Comparison of ENCODE assay signal across 1 cellular context in the genomic region with DNA sequence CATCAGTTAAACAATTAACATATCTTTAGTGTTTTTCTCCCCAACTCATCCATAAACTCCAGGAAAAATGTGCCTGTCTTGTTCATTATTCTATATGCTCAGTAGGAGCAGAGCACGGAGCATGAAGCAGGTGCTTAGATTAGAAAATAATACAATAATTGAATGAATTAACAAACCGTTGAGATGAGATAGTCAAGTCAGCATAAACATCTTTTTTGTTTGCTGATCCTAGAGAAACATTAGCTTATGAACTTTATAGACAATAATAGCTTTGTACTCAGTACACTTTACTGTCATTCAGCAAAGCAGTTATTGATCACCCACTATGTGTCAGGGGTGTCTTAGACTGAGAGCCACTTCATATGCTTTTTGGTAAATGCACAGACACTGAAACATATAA.
TF ChIP-seq lines count a peak whose summit lies in the region.

No MANE protein-coding gene starts in this region.

TF ChIP-seq in K562, 482 proteins besides CTCF, POLR2A, EP300 and RAD21 (continued from another document):
- TF ChIP-seq, protein P1, sequence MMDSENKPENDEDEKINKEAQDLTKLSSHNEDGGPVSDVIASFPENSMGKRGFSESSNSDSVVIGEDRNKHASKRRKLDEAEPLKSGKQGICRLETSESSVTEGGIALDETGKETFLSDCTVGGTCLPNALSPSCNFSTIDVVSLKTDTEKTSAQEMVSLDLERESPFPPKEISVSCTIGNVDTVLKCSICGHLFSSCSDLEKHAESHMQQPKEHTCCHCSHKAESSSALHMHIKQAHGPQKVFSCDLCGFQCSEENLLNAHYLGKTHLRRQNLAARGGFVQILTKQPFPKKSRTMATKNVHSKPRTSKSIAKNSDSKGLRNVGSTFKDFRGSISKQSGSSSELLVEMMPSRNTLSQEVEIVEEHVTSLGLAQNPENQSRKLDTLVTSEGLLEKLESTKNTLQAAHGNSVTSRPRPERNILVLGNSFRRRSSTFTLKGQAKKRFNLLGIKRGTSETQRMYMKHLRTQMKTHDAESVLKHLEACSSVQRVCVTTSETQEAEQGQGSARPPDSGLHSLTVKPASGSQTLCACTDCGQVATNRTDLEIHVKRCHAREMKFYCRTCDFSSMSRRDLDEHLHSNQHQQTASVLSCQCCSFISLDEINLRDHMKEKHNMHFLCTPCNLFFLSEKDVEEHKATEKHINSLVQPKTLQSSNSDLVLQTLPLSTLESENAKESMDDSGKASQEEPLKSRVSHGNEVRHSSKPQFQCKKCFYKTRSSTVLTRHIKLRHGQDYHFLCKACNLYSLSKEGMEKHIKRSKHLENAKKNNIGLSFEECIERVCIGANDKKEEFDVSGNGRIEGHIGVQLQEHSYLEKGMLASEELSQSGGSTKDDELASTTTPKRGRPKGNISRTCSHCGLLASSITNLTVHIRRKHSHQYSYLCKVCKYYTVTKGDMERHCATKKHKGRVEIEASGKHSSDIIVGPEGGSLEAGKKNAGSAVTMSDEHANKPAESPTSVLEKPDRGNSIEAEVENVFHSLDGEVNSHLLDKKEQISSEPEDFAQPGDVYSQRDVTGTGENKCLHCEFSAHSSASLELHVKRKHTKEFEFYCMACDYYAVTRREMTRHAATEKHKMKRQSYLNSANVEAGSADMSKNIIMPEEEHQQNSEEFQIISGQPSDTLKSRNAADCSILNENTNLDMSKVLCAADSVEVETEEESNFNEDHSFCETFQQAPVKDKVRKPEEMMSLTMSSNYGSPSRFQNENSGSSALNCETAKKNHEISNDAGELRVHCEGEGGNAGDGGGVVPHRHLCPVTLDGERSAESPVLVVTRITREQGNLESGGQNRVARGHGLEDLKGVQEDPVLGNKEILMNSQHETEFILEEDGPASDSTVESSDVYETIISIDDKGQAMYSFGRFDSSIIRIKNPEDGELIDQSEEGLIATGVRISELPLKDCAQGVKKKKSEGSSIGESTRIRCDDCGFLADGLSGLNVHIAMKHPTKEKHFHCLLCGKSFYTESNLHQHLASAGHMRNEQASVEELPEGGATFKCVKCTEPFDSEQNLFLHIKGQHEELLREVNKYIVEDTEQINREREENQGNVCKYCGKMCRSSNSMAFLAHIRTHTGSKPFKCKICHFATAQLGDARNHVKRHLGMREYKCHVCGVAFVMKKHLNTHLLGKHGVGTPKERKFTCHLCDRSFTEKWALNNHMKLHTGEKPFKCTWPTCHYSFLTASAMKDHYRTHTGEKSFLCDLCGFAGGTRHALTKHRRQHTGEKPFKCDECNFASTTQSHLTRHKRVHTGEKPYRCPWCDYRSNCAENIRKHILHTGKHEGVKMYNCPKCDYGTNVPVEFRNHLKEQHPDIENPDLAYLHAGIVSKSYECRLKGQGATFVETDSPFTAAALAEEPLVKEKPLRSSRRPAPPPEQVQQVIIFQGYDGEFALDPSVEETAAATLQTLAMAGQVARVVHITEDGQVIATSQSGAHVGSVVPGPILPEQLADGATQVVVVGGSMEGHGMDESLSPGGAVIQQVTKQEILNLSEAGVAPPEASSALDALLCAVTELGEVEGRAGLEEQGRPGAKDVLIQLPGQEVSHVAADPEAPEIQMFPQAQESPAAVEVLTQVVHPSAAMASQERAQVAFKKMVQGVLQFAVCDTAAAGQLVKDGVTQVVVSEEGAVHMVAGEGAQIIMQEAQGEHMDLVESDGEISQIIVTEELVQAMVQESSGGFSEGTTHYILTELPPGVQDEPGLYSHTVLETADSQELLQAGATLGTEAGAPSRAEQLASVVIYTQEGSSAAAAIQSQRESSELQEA (IDR thresholded peaks at IDR 0.05; ENCODE audit: low read depth), result no peak
- TF ChIP-seq SNIP1 (IDR thresholded peaks at IDR 0.05; ENCODE audit: low read depth) (no peak), ZBTB1 (CRISPR knock-in tag; IDR thresholded peaks at IDR 0.05; ENCODE audit: borderline replicate concordance, low read depth) (no peak), C11orf30 (IDR thresholded peaks at IDR 0.05; ENCODE audit: low read depth) (peak; percentile 23; the same call in 1 of the 2 replicates), JUNB (CRISPR knock-in tag; conservative IDR thresholded peaks at IDR 0.05) (no peak), PHF21A (IDR thresholded peaks at IDR 0.05; ENCODE audit: borderline replicate concordance, low read depth) (no peak), NCOA2 (IDR thresholded peaks at IDR 0.05; ENCODE audit: partially characterized antibody in 2 of 2) (no peak), ATF7 (IDR thresholded peaks at IDR 0.05) (no peak)
